Comparison of ENCODE assay signal across 3 cellular contexts in the genomic region with DNA sequence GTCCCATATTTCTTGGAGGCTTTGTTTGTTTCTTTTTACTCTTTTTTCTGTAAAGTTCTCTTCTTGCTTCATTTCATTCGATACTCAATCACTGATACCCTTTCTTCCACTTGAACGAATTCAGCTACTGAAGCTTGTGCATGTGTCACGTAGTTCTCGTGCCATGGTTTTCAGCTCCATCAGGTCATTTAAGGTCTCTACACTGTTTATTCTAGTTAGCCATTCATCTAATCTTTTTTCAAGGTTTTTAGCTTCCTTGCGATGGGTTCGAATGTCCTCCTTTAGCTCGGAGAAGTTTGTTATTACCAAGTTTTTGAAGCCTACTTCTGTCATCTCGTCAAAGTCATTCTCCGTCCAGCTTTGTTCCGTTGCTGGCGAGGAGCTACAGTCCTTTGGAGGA. TPM values are rescaled to one million over a fixed set of nuclear protein-coding genes. Genes with fewer than 3 reads are reported as not detected.
"Had no signal": no experiment of that assay in that cellular context is flagged by ENCODE, and none has a peak within 500 bp of the region (broad histone marks: within the 10 kb centered on the region; RNA-seq: fewer than 3 reads in every experiment).

No MANE protein-coding gene starts in this region.

RNA-seq across cellular contexts. Expression of gene CRYM, which starts 55.6 kb away (rescaled TPM):
- total RNA-seq: HT1080, IMR-90 had no signal
- polyA plus RNA-seq: IgD-negative memory B cell, IMR-90 had no signal
